ENCODE assay signal across 17 cellular contexts in genomic region chr13:35499131-35500051, GRCh38. TPM values are rescaled to one million over a fixed set of nuclear protein-coding genes. Genes with fewer than 3 reads are reported as not detected.
DNase-seq lines count a peak whose midpoint lies in the region; ATAC-seq and TF ChIP-seq lines count a peak whose summit lies in the region.
"Had no signal": no experiment of that assay in that cellular context is flagged by ENCODE, and none has a peak within 500 bp of the region (broad histone marks: within the 10 kb centered on the region; RNA-seq: fewer than 3 reads in every experiment).

No MANE protein-coding gene starts in this region.

- H3K4me3 ChIP-seq in right lobe of liver: no peak overlapping the region
- H3K4me3 ChIP-seq: cardiac muscle cell, GM23248, SJSA1 had no signal

- no peak for TF ChIP-seq POLR2A in right lobe of liver (IDR thresholded peaks at IDR 0.05)

- no peak for TF ChIP-seq CTCF in right lobe of liver (IDR thresholded peaks at IDR 0.05)

- no peak overlapping the region for H3K27ac ChIP-seq in right lobe of liver
- H3K27ac ChIP-seq: cardiac muscle cell, GM23248, SJSA1 had no signal

- DNase-seq in NCI-H1417 (lab: John Stamatoyannopoulos, UW) (peak; percentile 73 to 96 (median 95)), NCI-H2196 (lab: John Stamatoyannopoulos, UW; ENCODE audit: unreplicated experiment) (peak; percentile 68), cerebellar cortex (ENCODE audit: low spot score) (peak; percentile 82), superior temporal gyrus (ENCODE audit: extremely low spot score) (peak; percentile 51), right lobe of liver (no peak)
- no peak for DNase-seq in stimulated activated CD4-positive, alpha-beta T cell treated with anti-CD3 and anti-CD28 coated beads, Interleukin-4, amount 100 ng/mL, for 1 hour
- DNase-seq: activated naive CD4-positive, alpha-beta T cell; GDM1; GM23248; KG1; nephron progenitor cell; NK-92 treated with Interleukin-12 subunit alpha and Interleukin-12 subunit beta, amount 100 ng/mL, for 24 hours had no signal

- no peaks in the 10 kb centered on the region for H3K36me3 ChIP-seq in right lobe of liver
- H3K36me3 ChIP-seq: cardiac muscle cell, SJSA1 had no signal

- WGBS in right lobe of liver (ENCODE audit: insufficient coverage, low coverage, low lambda C conversion rate, missing lambda C conversion rate): 74% methylated on average over 7 of the region's 7 CpGs

- no peaks in the 10 kb centered on the region for H3K27me3 ChIP-seq in right lobe of liver
- H3K27me3 ChIP-seq: SJSA1 had no signal

- intact Hi-C loops in right lobe of liver (cut with DNase I): no loop called here

- no peak for ATAC-seq in GM18907 (IDR thresholded peaks at IDR 0.05; ENCODE audit: unreplicated experiment)
- no peak for ATAC-seq in right lobe of liver

- H3K4me1 ChIP-seq in right lobe of liver: no peaks in the 10 kb centered on the region
- H3K4me1 ChIP-seq: SJSA1 had no signal

- H3K9me3 ChIP-seq in right lobe of liver: no peaks in the 10 kb centered on the region
- H3K9me3 ChIP-seq: SJSA1 had no signal

RNA-seq across cellular contexts. Expression of gene MAB21L1, which starts 22.9 kb away (rescaled TPM):
- not detected for total RNA-seq in right lobe of liver
- total RNA-seq: endothelial cell of umbilical vein, glomerular endothelial cell had no signal

Comparison
In these comparisons a context has a peak if more than half of its experiments do, and no peak if none do; other contexts are left out.
1. DNase-seq: peak in NCI-H1417 (3 of 3), NCI-H2196 (single experiment), cerebellar cortex (single experiment) and superior temporal gyrus (single experiment); none in stimulated activated CD4-positive, alpha-beta T cell treated with anti-CD3 and anti-CD28 coated beads, Interleukin-4, amount 100 ng/mL, for 1 hour (single experiment) and right lobe of liver (0 of 3).